Comparison of ENCODE assay signal across 11 cellular contexts in genomic region chr2:71935291-71935848, GRCh38.
DNase-seq lines count a peak whose midpoint lies in the region; ATAC-seq, FAIRE-seq and TF ChIP-seq lines count a peak whose summit lies in the region.
"Had no signal": no experiment of that assay in that cellular context is flagged by ENCODE, and none has a peak within 500 bp of the region (broad histone marks: within the 10 kb centered on the region; RNA-seq: fewer than 3 reads in every experiment).

No MANE protein-coding gene starts in this region.

- H3K36me3 ChIP-seq in WERI-Rb-1 (no peaks in the 10 kb centered on the region), heart left ventricle (no peaks in the 10 kb centered on the region)

- no peak for TF ChIP-seq CTCF in WERI-Rb-1 (IDR thresholded peaks at IDR 0.05; ENCODE audit: low read depth, low read length)
- TF ChIP-seq CTCF in heart left ventricle (IDR thresholded peaks at IDR 0.05): no peak

- H3K27me3 ChIP-seq in WERI-Rb-1 (ENCODE audit: insufficient read depth, low read depth, severe bottlenecking) (no peaks in the 10 kb centered on the region), heart left ventricle (no peaks in the 10 kb centered on the region)

- H3K27ac ChIP-seq in WERI-Rb-1 (no peak overlapping the region), heart left ventricle (peak overlapping the region in 2 of 12 donors; percentile 16 to 22)

- no peak for TF ChIP-seq POLR2A in heart left ventricle (IDR thresholded peaks at IDR 0.05)

- 69 to 73% (median 71%) methylated on average over 11 of the region's 11 CpGs for WGBS in heart left ventricle, 4 donors

- peaks cover 3% of the 10 kb centered on the region for H3K9me3 ChIP-seq in WERI-Rb-1 (ENCODE audit: severe bottlenecking)
- no peaks in the 10 kb centered on the region for H3K9me3 ChIP-seq in heart left ventricle

- FAIRE-seq in RCC 7860 (lab: Jason Lieb, UNC): no peak

- ATAC-seq in heart left ventricle (peak in 2 of 4 donors; percentile 54 to 74), sciatic nerve (peak; percentile 81)

- H3K4me3 ChIP-seq in WERI-Rb-1 (ENCODE audit: low read depth, low read length) (no peak overlapping the region), heart left ventricle (no peak overlapping the region)

- intact Hi-C loops in heart left ventricle (cut with DNase I): no loop called here
- intact Hi-C loops in sciatic nerve (cut with DNase I): loop anchor here (10.0 kb wide), 1 partner anchor 199 kb away; no protein-coding TSS in a partner anchor

- peaks cover 0 to 12% (median 0%) of the 10 kb centered on the region in 12 donors for H3K4me1 ChIP-seq in heart left ventricle

- peak; percentile 87 for DNase-seq in AG20443 (ENCODE audit: low spot score)
- DNase-seq in WERI-Rb-1: peak; percentile 3
- peak in 3 of 5 donors; percentile 6 to 73 (median 64) for DNase-seq in heart left ventricle
- peak; percentile 70 for DNase-seq in sciatic nerve (ENCODE audit: low spot score)
- DNase-seq in dedifferentiated amniotic fluid mesenchymal stem cell (ENCODE audit: extremely low spot score): no peak
- DNase-seq in RCC 7860 (ENCODE audit: low spot score): no peak
- no peak for DNase-seq in glomerular visceral epithelial cell (ENCODE audit: extremely low spot score)
- DNase-seq in NCI-H748 (lab: John Stamatoyannopoulos, UW; ENCODE audit: unreplicated experiment): no peak
- DNase-seq: caudate nucleus; CD4-positive, CD25-positive, alpha-beta regulatory T cell; NCI-H1930 had no signal

Comparison
In these comparisons a context has a peak if more than half of its experiments do, and no peak if none do; other contexts are left out.
1. DNase-seq: peak in AG20443 (single experiment), WERI-Rb-1 (single experiment), heart left ventricle (3 of 5) and sciatic nerve (single experiment); none in dedifferentiated amniotic fluid mesenchymal stem cell (single experiment), RCC 7860 (single experiment), glomerular visceral epithelial cell (single experiment) and NCI-H748 (single experiment).